14 cellular contexts compared by ENCODE assay signal in genomic region chr14:34199585-34199984, GRCh38.
DNase-seq lines count a peak whose midpoint lies in the region; ATAC-seq lines count a peak whose summit lies in the region.
"Had no signal": no experiment of that assay in that cellular context is flagged by ENCODE, and none has a peak within 500 bp of the region (broad histone marks: within the 10 kb centered on the region; RNA-seq: fewer than 3 reads in every experiment).

No MANE protein-coding gene starts in this region.

- DNase-seq in activated CD4-positive, alpha-beta T cell treated with anti-CD3 and anti-CD28 coated beads for 36 hours, result peak; percentile 48
- no peak for DNase-seq in activated CD4-positive, alpha-beta T cell treated with anti-CD3 and anti-CD28 coated beads, Interleukin-2, amount 50 U/mL, for 4 hours
- DNase-seq in T-helper 17 cell, result no peak
- DNase-seq in epithelial cell of prostate (ENCODE audit: low read depth, low spot score), result peak; percentile 63
- peak; percentile 2 to 16 for DNase-seq in stimulated activated CD4-positive, alpha-beta T cell treated with anti-CD3 and anti-CD28 coated beads, Interleukin-4, amount 100 ng/mL, for 4 hours
- no peak for DNase-seq in NCI-H2171 treated with DMSO at 0.1 percent for 48 hours (lab: John Stamatoyannopoulos, UW)
- DNase-seq in activated gamma-delta T cell treated with Interleukin-2 at 50 U/mL for 16 hours, result no peak
- DNase-seq: immature natural killer cell, naive B cell, NCI-H526 treated with DMSO at 0.1 percent for 48 hours had no signal

- intact Hi-C loops in activated CD4-positive, alpha-beta T cell treated with anti-CD3 and anti-CD28 coated beads for 36 hours (cut with DNase I, micrococcal nuclease), result loop anchor here (1.0 kb wide), 1 partner anchor 12 kb away; no protein-coding TSS in a partner anchor

- H3K4me3 Mint-ChIP-seq in activated CD4-positive, alpha-beta T cell treated with anti-CD3 and anti-CD28 coated beads for 36 hours, result no peak overlapping the region
- H3K4me3 Mint-ChIP-seq in T-helper 17 cell, result no peak overlapping the region
- H3K4me3 Mint-ChIP-seq: brain, immature natural killer cell had no signal

- no peaks in the 10 kb centered on the region for H3K36me3 Mint-ChIP-seq in activated CD4-positive, alpha-beta T cell treated with anti-CD3 and anti-CD28 coated beads for 36 hours (ENCODE audit: low read depth)
- H3K36me3 Mint-ChIP-seq in T-helper 17 cell (ENCODE audit: low read depth), result no peaks in the 10 kb centered on the region
- H3K36me3 Mint-ChIP-seq: brain, immature natural killer cell, naive B cell had no signal

- no peak overlapping the region for H3K27ac ChIP-seq in epithelial cell of prostate
- H3K27ac ChIP-seq: 22Rv1 had no signal

- peaks cover 38% of the 10 kb centered on the region for H3K4me1 Mint-ChIP-seq in activated CD4-positive, alpha-beta T cell treated with anti-CD3 and anti-CD28 coated beads for 36 hours
- H3K4me1 Mint-ChIP-seq in T-helper 17 cell, result peaks cover 26% of the 10 kb centered on the region
- H3K4me1 Mint-ChIP-seq: immature natural killer cell, naive B cell had no signal

- CTCF ChIA-PET in activated CD4-positive, alpha-beta T cell treated with anti-CD3 and anti-CD28 coated beads for 36 hours (lab: Charles Lee), result interaction anchor here (0.6 to 1.3 kb wide), 4 partner anchors 27 to 188 kb away, joined by 3 to 4 read pairs (median 4); no protein-coding TSS in a partner anchor

- ATAC-seq in activated CD4-positive, alpha-beta T cell treated with anti-CD3 and anti-CD28 coated beads for 36 hours, result peak; percentile 76
- ATAC-seq in T-helper 17 cell (peak; percentile 37), GM19351 (IDR thresholded peaks at IDR 0.05; ENCODE audit: unreplicated experiment) (no peak)
- ATAC-seq: sciatic nerve had no signal

- POLR2A ChIA-PET in activated CD4-positive, alpha-beta T cell treated with anti-CD3 and anti-CD28 coated beads for 36 hours (lab: Charles Lee), result no interaction called here

- peaks cover 10% of the 10 kb centered on the region for H3K27me3 Mint-ChIP-seq in activated CD4-positive, alpha-beta T cell treated with anti-CD3 and anti-CD28 coated beads for 36 hours
- H3K27me3 Mint-ChIP-seq in T-helper 17 cell, result peaks cover 10% of the 10 kb centered on the region

- no peaks in the 10 kb centered on the region for H3K9me3 Mint-ChIP-seq in activated CD4-positive, alpha-beta T cell treated with anti-CD3 and anti-CD28 coated beads for 36 hours (ENCODE audit: low read depth)

- H3K9me3 ChIP-seq in T-helper 17 cell (ENCODE audit: control insufficient read depth, low read length, poor library complexity, severe bottlenecking), result no peaks in the 10 kb centered on the region

- no peak overlapping the region for H3K27ac Mint-ChIP-seq in activated CD4-positive, alpha-beta T cell treated with anti-CD3 and anti-CD28 coated beads for 36 hours
- peak overlapping the region; percentile 17 for H3K27ac Mint-ChIP-seq in T-helper 17 cell
- H3K27ac Mint-ChIP-seq: immature natural killer cell, naive B cell had no signal

Comparison
In these comparisons a context has a peak if more than half of its experiments do, and no peak if none do; other contexts are left out.
1. DNase-seq: peak in activated CD4-positive, alpha-beta T cell treated with anti-CD3 and anti-CD28 coated beads for 36 hours (single experiment), epithelial cell of prostate (single experiment) and stimulated activated CD4-positive, alpha-beta T cell treated with anti-CD3 and anti-CD28 coated beads, Interleukin-4, amount 100 ng/mL, for 4 hours (2 of 2); none in activated CD4-positive, alpha-beta T cell treated with anti-CD3 and anti-CD28 coated beads, Interleukin-2, amount 50 U/mL, for 4 hours (0 of 2), T-helper 17 cell (0 of 3), NCI-H2171 treated with DMSO at 0.1 percent for 48 hours (single experiment) and activated gamma-delta T cell treated with Interleukin-2 at 50 U/mL for 16 hours (single experiment).